Comparison of ENCODE assay signal across 2 cellular contexts in the genomic region with DNA sequence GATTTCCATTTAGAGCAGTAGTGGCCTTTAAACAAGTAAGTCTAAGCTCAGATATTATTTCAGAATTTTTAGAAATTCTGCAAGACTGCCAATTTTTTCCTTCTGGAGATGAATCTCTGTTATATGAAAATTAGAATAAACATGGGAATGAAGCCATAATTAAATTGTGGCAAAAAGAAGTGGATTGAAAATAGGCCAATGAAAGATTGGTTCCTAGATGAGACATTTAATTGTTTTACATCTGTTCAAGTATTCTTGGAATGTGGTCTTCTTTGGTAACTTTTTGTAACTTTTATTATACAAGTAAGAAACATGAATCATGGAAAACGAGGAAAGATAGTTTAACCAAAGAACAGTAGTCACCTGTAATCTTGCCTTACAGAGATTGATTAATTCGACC.
TF ChIP-seq lines count a peak whose summit lies in the region.

No MANE protein-coding gene starts in this region.

TF ChIP-seq in A549, 52 proteins besides CTCF, POLR2A, EP300 and RAD21:
- TF ChIP-seq, protein P1, sequence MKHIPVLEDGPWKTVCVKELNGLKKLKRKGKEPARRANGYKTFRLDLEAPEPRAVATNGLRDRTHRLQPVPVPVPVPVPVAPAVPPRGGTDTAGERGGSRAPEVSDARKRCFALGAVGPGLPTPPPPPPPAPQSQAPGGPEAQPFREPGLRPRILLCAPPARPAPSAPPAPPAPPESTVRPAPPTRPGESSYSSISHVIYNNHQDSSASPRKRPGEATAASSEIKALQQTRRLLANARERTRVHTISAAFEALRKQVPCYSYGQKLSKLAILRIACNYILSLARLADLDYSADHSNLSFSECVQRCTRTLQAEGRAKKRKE (CRISPR knock-in tag; IDR thresholded peaks at IDR 0.05; ENCODE audit: low read depth) = no peak
- TF ChIP-seq, protein P2, sequence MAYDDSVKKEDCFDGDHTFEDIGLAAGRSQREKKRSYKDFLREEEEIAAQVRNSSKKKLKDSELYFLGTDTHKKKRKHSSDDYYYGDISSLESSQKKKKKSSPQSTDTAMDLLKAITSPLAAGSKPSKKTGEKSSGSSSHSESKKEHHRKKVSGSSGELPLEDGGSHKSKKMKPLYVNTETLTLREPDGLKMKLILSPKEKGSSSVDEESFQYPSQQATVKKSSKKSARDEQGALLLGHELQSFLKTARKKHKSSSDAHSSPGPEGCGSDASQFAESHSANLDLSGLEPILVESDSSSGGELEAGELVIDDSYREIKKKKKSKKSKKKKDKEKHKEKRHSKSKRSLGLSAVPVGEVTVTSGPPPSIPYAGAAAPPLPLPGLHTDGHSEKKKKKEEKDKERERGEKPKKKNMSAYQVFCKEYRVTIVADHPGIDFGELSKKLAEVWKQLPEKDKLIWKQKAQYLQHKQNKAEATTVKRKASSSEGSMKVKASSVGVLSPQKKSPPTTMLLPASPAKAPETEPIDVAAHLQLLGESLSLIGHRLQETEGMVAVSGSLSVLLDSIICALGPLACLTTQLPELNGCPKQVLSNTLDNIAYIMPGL (CRISPR knock-in tag; IDR thresholded peaks at IDR 0.05; ENCODE audit: borderline replicate concordance) = no peak
- TF ChIP-seq MAZ (IDR thresholded peaks at IDR 0.05; ENCODE audit: borderline replicate concordance, low read depth, low read length) (no peak), HEYL (CRISPR knock-in tag; IDR thresholded peaks at IDR 0.05) (no peak), HOXA7 (CRISPR knock-in tag; IDR thresholded peaks at IDR 0.05) (no peak), ESRRA (IDR thresholded peaks at IDR 0.05; ENCODE audit: borderline replicate concordance, low read length) (no peak), CEBPB (IDR thresholded peaks at IDR 0.05) (no peak), ZC3H11A (IDR thresholded peaks at IDR 0.05) (no peak), SMC3 (IDR thresholded peaks at IDR 0.05) (no peak), TFCP2L1 (CRISPR knock-in tag; IDR thresholded peaks at IDR 0.05) (no peak)
- TF ChIP-seq, protein P3, sequence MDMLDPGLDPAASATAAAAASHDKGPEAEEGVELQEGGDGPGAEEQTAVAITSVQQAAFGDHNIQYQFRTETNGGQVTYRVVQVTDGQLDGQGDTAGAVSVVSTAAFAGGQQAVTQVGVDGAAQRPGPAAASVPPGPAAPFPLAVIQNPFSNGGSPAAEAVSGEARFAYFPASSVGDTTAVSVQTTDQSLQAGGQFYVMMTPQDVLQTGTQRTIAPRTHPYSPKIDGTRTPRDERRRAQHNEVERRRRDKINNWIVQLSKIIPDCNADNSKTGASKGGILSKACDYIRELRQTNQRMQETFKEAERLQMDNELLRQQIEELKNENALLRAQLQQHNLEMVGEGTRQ (IDR thresholded peaks at IDR 0.05) = no peak

TF ChIP-seq in SK-N-SH treated with all-trans-retinoic acid at 6 μM for 48 hours, 23 proteins besides CTCF, POLR2A, EP300 and RAD21 (continued from another document):
- TF ChIP-seq ZFP3 (CRISPR knock-in tag; IDR thresholded peaks at IDR 0.05) = 0 out of 2 replicates have a peak, but pooled peaks have one; percentile 38
- TF ChIP-seq, protein P4, sequence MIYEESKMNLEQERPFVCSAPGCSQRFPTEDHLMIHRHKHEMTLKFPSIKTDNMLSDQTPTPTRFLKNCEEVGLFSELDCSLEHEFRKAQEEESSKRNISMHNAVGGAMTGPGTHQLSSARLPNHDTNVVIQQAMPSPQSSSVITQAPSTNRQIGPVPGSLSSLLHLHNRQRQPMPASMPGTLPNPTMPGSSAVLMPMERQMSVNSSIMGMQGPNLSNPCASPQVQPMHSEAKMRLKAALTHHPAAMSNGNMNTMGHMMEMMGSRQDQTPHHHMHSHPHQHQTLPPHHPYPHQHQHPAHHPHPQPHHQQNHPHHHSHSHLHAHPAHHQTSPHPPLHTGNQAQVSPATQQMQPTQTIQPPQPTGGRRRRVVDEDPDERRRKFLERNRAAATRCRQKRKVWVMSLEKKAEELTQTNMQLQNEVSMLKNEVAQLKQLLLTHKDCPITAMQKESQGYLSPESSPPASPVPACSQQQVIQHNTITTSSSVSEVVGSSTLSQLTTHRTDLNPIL (CRISPR knock-in tag; IDR thresholded peaks at IDR 0.05; ENCODE audit: low read depth) = 0 out of 2 replicates have a peak, but pooled peaks have one; percentile 17
- TF ChIP-seq ZNF8 (CRISPR knock-in tag; IDR thresholded peaks at IDR 0.05) = no peak
